Comparison of ENCODE assay signal across 9 cellular contexts in genomic region chr20:43721429-43722152, GRCh38.
A peak's percentile ranks its signal among the peaks of the same experiment; 100 is the strongest.
DNase-seq lines count a peak whose midpoint lies in the region; ATAC-seq and TF ChIP-seq lines count a peak whose summit lies in the region.
"Had no signal": no experiment of that assay in that cellular context is flagged by ENCODE, and none has a peak within 500 bp of the region (broad histone marks: within the 10 kb centered on the region; RNA-seq: fewer than 3 reads in every experiment).

No MANE protein-coding gene starts in this region.

- peaks cover 0 to 10% (median 0%) of the 10 kb centered on the region in 11 experiments; a peak in 4 of 22 replicates for H4K20me1 ChIP-seq in BLaER1 treated with 17β-estradiol and CSF1 and Interleukin-3, amounts not matched to agents 10 nM and 100 nM
- H4K20me1 ChIP-seq in OCI-LY1 (ENCODE audit: insufficient read depth, low read length) = no peaks in the 10 kb centered on the region

- H3K79me2 ChIP-seq in OCI-LY1 (ENCODE audit: insufficient read depth, low read length) = no peaks in the 10 kb centered on the region

- no peak overlapping the region for H3K4me3 ChIP-seq in BLaER1 treated with 17β-estradiol and CSF1 and Interleukin-3, amounts not matched to agents 10 nM and 100 nM
- H3K4me3 ChIP-seq in OCI-LY1 (ENCODE audit: low read depth, low read length, poor library complexity, severe bottlenecking) = peak overlapping the region; percentile 0

- H2AFZ ChIP-seq in OCI-LY1 (ENCODE audit: low read length) = no peak overlapping the region

- DNase-seq in D341Med (ENCODE audit: low spot score) (peak; percentile 52), head of caudate nucleus (peak in 27 of 42 donors; percentile 7 to 66 (median 36)), epidermal melanocyte (ENCODE audit: insufficient read length, low spot score) (no peak), AG08396 (ENCODE audit: low spot score) (no peak), Ammon's horn (ENCODE audit: low spot score) (no peak)

- no peak for TF ChIP-seq CTCF in OCI-LY1 (IDR thresholded peaks at IDR 0.05; ENCODE audit: low read length)

- peaks cover 0 to 10% (median 0%) of the 10 kb centered on the region in 11 experiments; a peak in 6 of 22 replicates for H3K9me3 ChIP-seq in BLaER1 treated with 17β-estradiol and CSF1 and Interleukin-3, amounts not matched to agents 10 nM and 100 nM (replicated peaks in 1 of 11)
- no peaks in the 10 kb centered on the region for H3K9me3 ChIP-seq in OCI-LY1 (ENCODE audit: low read length)
- H3K9me3 ChIP-seq: neutrophil had no signal

- peak overlapping the region in 4 of 11 experiments; percentile 24 to 49 (median 47); a peak in 6 of 22 replicates for H3K27ac ChIP-seq in BLaER1 treated with 17β-estradiol and CSF1 and Interleukin-3, amounts not matched to agents 10 nM and 100 nM
- H3K27ac ChIP-seq in OCI-LY1 (ENCODE audit: low read depth, low read length, poor library complexity, severe bottlenecking) = peak overlapping the region; percentile 92
- H3K27ac ChIP-seq: neutrophil had no signal

- H3F3A ChIP-seq in OCI-LY1 (ENCODE audit: insufficient read depth, low read length) = peaks cover 4% of the 10 kb centered on the region; the same call in 1 of the 2 replicates

- intact Hi-C loops in head of caudate nucleus (cut with DNase I) = no loop called here

- no peaks in the 10 kb centered on the region; a peak in 1 of 22 replicates for H3K27me3 ChIP-seq in BLaER1 treated with 17β-estradiol and CSF1 and Interleukin-3, amounts not matched to agents 10 nM and 100 nM
- no peaks in the 10 kb centered on the region for H3K27me3 ChIP-seq in OCI-LY1 (ENCODE audit: insufficient read depth, low read length)
- H3K27me3 ChIP-seq: neutrophil had no signal

- H3K9me2 ChIP-seq in OCI-LY1 (ENCODE audit: low read depth, low read length) = no peaks in the 10 kb centered on the region

- H3K4me2 ChIP-seq in BLaER1 treated with 17β-estradiol and CSF1 and Interleukin-3, amounts not matched to agents 10 nM and 100 nM = peak overlapping the region; percentile 17 to 87 (median 74); a peak in 21 of 22 replicates
- peak overlapping the region; percentile 56 for H3K4me2 ChIP-seq in OCI-LY1 (ENCODE audit: low read length)

- peaks cover 0 to 32% (median 23%) of the 10 kb centered on the region in 11 experiments; a peak in 18 of 22 replicates for H3K36me3 ChIP-seq in BLaER1 treated with 17β-estradiol and CSF1 and Interleukin-3, amounts not matched to agents 10 nM and 100 nM
- H3K36me3 ChIP-seq in OCI-LY1 (ENCODE audit: insufficient read depth, low read length) = peaks cover 27% of the 10 kb centered on the region

- peak overlapping the region in 6 of 11 experiments; percentile 2 to 53 (median 14); a peak in 4 of 22 replicates for H3K9ac ChIP-seq in BLaER1 treated with 17β-estradiol and CSF1 and Interleukin-3, amounts not matched to agents 10 nM and 100 nM
- peak overlapping the region; percentile 29; the same call in 1 of the 2 replicates for H3K9ac ChIP-seq in OCI-LY1 (ENCODE audit: low read length)

- ATAC-seq in HG02642 (IDR thresholded peaks at IDR 0.05; ENCODE audit: poor library complexity, unreplicated experiment) = no peak

- H3K4me1 ChIP-seq in BLaER1 treated with 17β-estradiol and CSF1 and Interleukin-3, amounts not matched to agents 10 nM and 100 nM = peaks cover 19 to 74% (median 61%) of the 10 kb centered on the region in 10 experiments
- peaks cover 65% of the 10 kb centered on the region for H3K4me1 ChIP-seq in OCI-LY1 (ENCODE audit: insufficient read depth, low read length, severe bottlenecking)

Comparison
In these comparisons a context has a peak if more than half of its experiments do, and no peak if none do; other contexts are left out.
1. DNase-seq: peak in D341Med (single experiment) and head of caudate nucleus (27 of 42); none in epidermal melanocyte (single experiment), AG08396 (single experiment) and Ammon's horn (single experiment).